Comparison of ENCODE assay signal across 8 cellular contexts in genomic region chr10:63115732-63116383, GRCh38. TPM values are rescaled to one million over a fixed set of nuclear protein-coding genes. Genes with fewer than 3 reads are reported as not detected.
DNase-seq lines count a peak whose midpoint lies in the region; ATAC-seq and TF ChIP-seq lines count a peak whose summit lies in the region.

No MANE protein-coding gene starts in this region.

- H3K4me3 ChIP-seq in esophagus muscularis mucosa (no peak overlapping the region), mesenchymal stem cell (ENCODE audit: insufficient read depth in 1 of 2, low read depth in 1 of 2, low read length in 2 of 2) (no peak overlapping the region), thoracic aorta (peak overlapping the region; percentile 33)

- H2BK5ac ChIP-seq in mesenchymal stem cell (ENCODE audit: low read depth, low read length, poor library complexity, severe bottlenecking) = no peak overlapping the region

- no peak overlapping the region for H3K4me3 Mint-ChIP-seq in natural killer cell

- no peaks in the 10 kb centered on the region for H3K27me3 ChIP-seq in esophagus muscularis mucosa
- H3K27me3 ChIP-seq in mesenchymal stem cell (ENCODE audit: control insufficient read depth in 1 of 2, insufficient read depth in 1 of 2, low read length in 2 of 2) = no peaks in the 10 kb centered on the region
- no peaks in the 10 kb centered on the region for H3K27me3 ChIP-seq in thoracic aorta (replicated peaks; ENCODE audit: insufficient read depth)

- H3K9me3 ChIP-seq in esophagus muscularis mucosa (no peaks in the 10 kb centered on the region), mesenchymal stem cell (ENCODE audit: control insufficient read depth, low read length) (no peaks in the 10 kb centered on the region), thoracic aorta (no peaks in the 10 kb centered on the region)

- H3K27ac Mint-ChIP-seq in natural killer cell = no peak overlapping the region

- TF ChIP-seq POLR2A in esophagus muscularis mucosa (IDR thresholded peaks at IDR 0.05; ENCODE audit: low read depth) = no peak

- H2AK5ac ChIP-seq in mesenchymal stem cell (ENCODE audit: low read length, severe bottlenecking) = no peak overlapping the region

- H2BK12ac ChIP-seq in mesenchymal stem cell (ENCODE audit: low read length in 2 of 2) = no peak overlapping the region

- H4K91ac ChIP-seq in mesenchymal stem cell (ENCODE audit: low read length) = no peak overlapping the region

- no peak for TF ChIP-seq EP300 in esophagus muscularis mucosa (IDR thresholded peaks at IDR 0.05)

- 52% methylated on average over 7 of the region's 7 CpGs for WGBS in esophagus muscularis mucosa
- 90% methylated on average over 3 of the region's 7 CpGs for WGBS in mesenchymal stem cell

- no peak overlapping the region for H3K4me2 ChIP-seq in mesenchymal stem cell (ENCODE audit: low read length, poor library complexity, severe bottlenecking)

- intact Hi-C loops in esophagus muscularis mucosa (cut with DNase I) = no loop called here
- intact Hi-C loops in natural killer cell (cut with micrococcal nuclease) = no loop called here

- no peak overlapping the region for H2BK15ac ChIP-seq in mesenchymal stem cell (ENCODE audit: low read depth, poor library complexity, severe bottlenecking)

- no peaks in the 10 kb centered on the region for H3K4me1 Mint-ChIP-seq in natural killer cell

- no peak overlapping the region for H2BK120ac ChIP-seq in mesenchymal stem cell (ENCODE audit: low read depth, low read length)

- no peaks in the 10 kb centered on the region for H3K9me3 Mint-ChIP-seq in natural killer cell

- H3K4me1 ChIP-seq in esophagus muscularis mucosa = peaks cover 22 to 34% (median 33%) of the 10 kb centered on the region in 4 donors
- no peaks in the 10 kb centered on the region for H3K4me1 ChIP-seq in mesenchymal stem cell (ENCODE audit: control insufficient read depth, insufficient read depth, low read depth, low read length)
- peaks cover 16 to 28% of the 10 kb centered on the region in 2 donors for H3K4me1 ChIP-seq in thoracic aorta (ENCODE audit: control insufficient read depth in 1 of 2, low read depth in 2 of 2)

- no peak overlapping the region for H4K8ac ChIP-seq in mesenchymal stem cell (ENCODE audit: low read length)

- peak; percentile 99 for ATAC-seq in thoracic aorta (ENCODE audit: insufficient number of reproducible peaks, low FRiP score, low read depth)
- no peak for ATAC-seq in natural killer cell
- ATAC-seq in GM18867 (IDR thresholded peaks at IDR 0.05; ENCODE audit: unreplicated experiment) = no peak
- ATAC-seq in GM21786 (IDR thresholded peaks at IDR 0.05; ENCODE audit: unreplicated experiment) = no peak

- H3K27ac ChIP-seq in esophagus muscularis mucosa (replicated peaks in 1 of 4) (peak overlapping the region; percentile 72 to 83 (median 77)), mesenchymal stem cell (ENCODE audit: low read length, poor library complexity, severe bottlenecking) (no peak overlapping the region), thoracic aorta (peak overlapping the region; percentile 69 to 83)

- H3K27me3 Mint-ChIP-seq in natural killer cell (ENCODE audit: low read depth in 2 of 2) = peaks cover 2 to 11% of the 10 kb centered on the region in 2 donors

- DNase-seq in NCI-H460 (ENCODE audit: extremely low read depth, low read depth) = peak; percentile 38
- DNase-seq in esophagus muscularis mucosa (ENCODE audit: extremely low spot score) = no peak
- DNase-seq in mesenchymal stem cell = peak; percentile 74
- DNase-seq in thoracic aorta (ENCODE audit: low spot score) = peak; percentile 69
- no peak for DNase-seq in natural killer cell
- no peak for DNase-seq in NCI-H1694 (lab: John Stamatoyannopoulos, UW)

- no peaks in the 10 kb centered on the region for H3K36me3 ChIP-seq in esophagus muscularis mucosa
- no peaks in the 10 kb centered on the region for H3K36me3 ChIP-seq in mesenchymal stem cell (ENCODE audit: control insufficient read depth in 1 of 2, insufficient read depth in 2 of 2, low read depth in 1 of 2, low read length in 2 of 2)
- H3K36me3 ChIP-seq in thoracic aorta = no peaks in the 10 kb centered on the region

- TF ChIP-seq CTCF in esophagus muscularis mucosa (IDR thresholded peaks at IDR 0.05) = peak in 1 of 3 experiments; percentile 7
- no peak for TF ChIP-seq CTCF in thoracic aorta (IDR thresholded peaks at IDR 0.05)
- no peak for TF ChIP-seq CTCF in natural killer cell (IDR thresholded peaks at IDR 0.05)

- no peak overlapping the region for H3K23ac ChIP-seq in mesenchymal stem cell (ENCODE audit: low read length in 2 of 2)

- no peak overlapping the region for H3K4ac ChIP-seq in mesenchymal stem cell (ENCODE audit: low read depth in 1 of 2, low read length in 2 of 2)

- H3K18ac ChIP-seq in mesenchymal stem cell (ENCODE audit: low read depth in 1 of 2, low read length in 2 of 2) = peak overlapping the region in 1 of 2 experiments; percentile 30

- H2AFZ ChIP-seq in mesenchymal stem cell (ENCODE audit: low read depth, low read length) = no peak overlapping the region

- H3K79me1 ChIP-seq in mesenchymal stem cell (replicated peaks; ENCODE audit: low read length, poor library complexity, severe bottlenecking) = no peaks in the 10 kb centered on the region

- H3K9ac ChIP-seq in mesenchymal stem cell (ENCODE audit: low read length) = peak overlapping the region; percentile 86

- H3K36me3 Mint-ChIP-seq in natural killer cell = no peaks in the 10 kb centered on the region

- no peak overlapping the region for H3K14ac ChIP-seq in mesenchymal stem cell (ENCODE audit: low read length in 2 of 2)

RNA-seq across cellular contexts. Expression of gene NRBF2, which starts 17.3 kb away (rescaled TPM):
- total RNA-seq in NCI-H460 (2014; rRNA removed; shearing (Covaris generic)) = 22.1 and 25.7 TPM in 2 replicates
- polyA plus RNA-seq in NCI-H460 (2014; cell fraction: nucleus; rRNA removed) = 10.6 and 13.3 TPM in 2 replicates
- total RNA-seq in esophagus muscularis mucosa = 10 to 100 TPM in 3 of 4 donors, 1 to 10 TPM in 1; 9.6 to 16.7 (median 11.7) TPM
- 42.8 TPM for polyA plus RNA-seq in mesenchymal stem cell (2013, experiment 1 of 2)
- 42.3 TPM for polyA plus RNA-seq in mesenchymal stem cell (2013, experiment 2 of 2)
- total RNA-seq in thoracic aorta = 10 to 100 TPM; 13.1 to 15.6 TPM
- total RNA-seq in natural killer cell = 10 to 100 TPM; 17.7 to 21.3 (median 18.2) TPM

Comparison
In these comparisons a context has a peak if more than half of its experiments do, and no peak if none do; other contexts are left out.
1. DNase-seq: peak in NCI-H460 (single experiment), mesenchymal stem cell (single experiment) and thoracic aorta (single experiment); none in esophagus muscularis mucosa (single experiment), natural killer cell (single experiment) and NCI-H1694 (single experiment).